ENCODE assay signal across 19 cellular contexts in genomic region chr10:35388682-35389081, GRCh38. TPM values are rescaled to one million over a fixed set of nuclear protein-coding genes. Genes with fewer than 3 reads are reported as not detected.
DNase-seq lines count a peak whose midpoint lies in the region; ATAC-seq, FAIRE-seq and TF ChIP-seq lines count a peak whose summit lies in the region.
"Had no signal": no experiment of that assay in that cellular context is flagged by ENCODE, and none has a peak within 500 bp of the region (broad histone marks: within the 10 kb centered on the region; RNA-seq: fewer than 3 reads in every experiment).

No MANE protein-coding gene starts in this region.

- H3K79me2 ChIP-seq in trophoblast cell (ENCODE audit: control insufficient read depth, insufficient read depth, low read length, poor library complexity) = peaks cover 6% of the 10 kb centered on the region

- H3K36me3 Mint-ChIP-seq in CD14-positive monocyte = peaks cover 7 to 15% of the 10 kb centered on the region in 2 donors

- H3K4me3 ChIP-seq in RWPE2 (ENCODE audit: severe bottlenecking) = no peak overlapping the region
- H3K4me3 ChIP-seq in trophoblast cell (ENCODE audit: low read depth, low read length) = no peak overlapping the region
- H3K4me3 ChIP-seq: GM12878 had no signal

- H3K9ac ChIP-seq in trophoblast cell (ENCODE audit: low read length) = no peak overlapping the region

- H3K36me3 ChIP-seq in RWPE2 (ENCODE audit: low read depth) (peaks cover 10% of the 10 kb centered on the region), trophoblast cell (ENCODE audit: control insufficient read depth in 1 of 2, insufficient read depth in 2 of 2, low read length in 2 of 2) (peaks cover 0 to 2% of the 10 kb centered on the region in 2 experiments)
- H3K36me3 ChIP-seq: BE2C had no signal

- H3K9me3 ChIP-seq in RWPE2 (ENCODE audit: severe bottlenecking) (peaks cover 19% of the 10 kb centered on the region), trophoblast cell (ENCODE audit: insufficient read depth, low read depth, low read length) (peaks cover 6% of the 10 kb centered on the region)

- H3K79me1 ChIP-seq in trophoblast cell (ENCODE audit: low read length) = no peaks in the 10 kb centered on the region

- POLR2A ChIA-PET in HEK293T (lab: Yijun Ruan, JAX) = no interaction called here

- TF ChIP-seq CTCF in 22Rv1 (IDR thresholded peaks at IDR 0.05) (no peak), D721Med (IDR thresholded peaks at IDR 0.05; ENCODE audit: insufficient read depth, missing control alignments) (no peak), RWPE2 (IDR thresholded peaks at IDR 0.05; ENCODE audit: poor library complexity, severe bottlenecking) (no peak), CD14-positive monocyte (IDR thresholded peaks at IDR 0.05) (no peak)

- no peak for ATAC-seq in RWPE2 (ENCODE audit: low read depth)
- ATAC-seq in HG02623 (IDR thresholded peaks at IDR 0.05; ENCODE audit: unreplicated experiment) = no peak
- ATAC-seq: CD8-positive, alpha-beta T cell; HepG2 had no signal

- no peak overlapping the region for H2AK5ac ChIP-seq in trophoblast cell (ENCODE audit: low read length)

- no peak overlapping the region for H3K23ac ChIP-seq in trophoblast cell (ENCODE audit: low read length)

- DNase-seq in D721Med (ENCODE audit: insufficient read length, low spot score) (no peak), RWPE2 (ENCODE audit: low spot score) (no peak), trophoblast cell (no peak), HEK293T (ENCODE audit: extremely low spot score) (no peak), CD14-positive monocyte (ENCODE audit: low spot score) (no peak)
- DNase-seq in activated CD4-positive, alpha-beta T cell treated with anti-CD3 and anti-CD28 coated beads, Interleukin-2, amount 50 U/mL, for 4 hours = no peak
- DNase-seq: BE2C; Caco-2; CD8-positive, alpha-beta T cell; DMS 273 treated with DMSO at 0.1 percent for 48 hours; GOT3; H9 had no signal

- H2BK120ac ChIP-seq in trophoblast cell (ENCODE audit: insufficient read depth, low read length, poor library complexity) = no peak overlapping the region

- no peak overlapping the region for H2BK12ac ChIP-seq in trophoblast cell (ENCODE audit: low read length)

- peaks cover 6 to 19% (median 13%) of the 10 kb centered on the region in 7 donors for H3K9me3 Mint-ChIP-seq in CD14-positive monocyte

- no CpG with 5 or more reads among the region's 1 CpG for WGBS in trophoblast cell (ENCODE audit: extremely low coverage, insufficient coverage, insufficient read length)

- intact Hi-C loops in CD14-positive monocyte (cut with micrococcal nuclease) = loop anchor here in 1 of 2 donors (5.0 kb wide), 1 partner anchor 49 kb away; no protein-coding TSS in a partner anchor

- no peak overlapping the region for H2BK5ac ChIP-seq in trophoblast cell (ENCODE audit: low read depth, low read length, poor library complexity)

- no peak overlapping the region for H4K91ac ChIP-seq in trophoblast cell (ENCODE audit: low read depth, low read length)

- H3K27me3 ChIP-seq in RWPE2 (ENCODE audit: insufficient read depth, poor library complexity, severe bottlenecking) (no peaks in the 10 kb centered on the region), trophoblast cell (ENCODE audit: insufficient read depth, low read length) (no peaks in the 10 kb centered on the region)
- H3K27me3 ChIP-seq: BE2C had no signal

- no peak overlapping the region for H2AFZ ChIP-seq in trophoblast cell (ENCODE audit: insufficient read depth, low read length, poor library complexity)

- CTCF ChIA-PET in HEK293T (lab: Yijun Ruan, JAX) = no interaction called here

- H3K4ac ChIP-seq in trophoblast cell (ENCODE audit: low read depth, low read length) = peak overlapping the region; percentile 76

- peak; percentile 80 for FAIRE-seq in D721Med (lab: Jason Lieb, UNC)
- FAIRE-seq: A204.1, HepG2, HTR-8/SVneo had no signal

- no peak overlapping the region for H4K12ac ChIP-seq in trophoblast cell (ENCODE audit: low read depth, low read length)

- H3K4me1 ChIP-seq in RWPE2 (ENCODE audit: insufficient read depth, poor library complexity, severe bottlenecking) (peaks cover 39% of the 10 kb centered on the region), trophoblast cell (ENCODE audit: control insufficient read depth in 1 of 2, insufficient read depth in 2 of 2, low read length in 2 of 2) (peaks cover 4 to 6% of the 10 kb centered on the region in 2 experiments)

- no peak overlapping the region for H3K14ac ChIP-seq in trophoblast cell (ENCODE audit: low read length)

- no peak overlapping the region for H3K18ac ChIP-seq in trophoblast cell (ENCODE audit: low read length)

- peak overlapping the region in 1 of 7 donors; percentile 23 for H3K27ac Mint-ChIP-seq in CD14-positive monocyte
- H3K27ac Mint-ChIP-seq: CD8-positive, alpha-beta T cell; H9 had no signal

- H3K4me1 Mint-ChIP-seq in CD14-positive monocyte = peaks cover 67% of the 10 kb centered on the region

- no peak overlapping the region for H3K4me3 Mint-ChIP-seq in CD14-positive monocyte
- H3K4me3 Mint-ChIP-seq: CD8-positive, alpha-beta T cell; H9 had no signal

- no peak overlapping the region for H4K8ac ChIP-seq in trophoblast cell (ENCODE audit: low read depth, low read length)

- H3K27me3 Mint-ChIP-seq in CD14-positive monocyte (ENCODE audit: low read depth in 3 of 3) = no peaks in the 10 kb centered on the region

- 0 out of 2 replicates have a peak overlapping the region, but pooled peaks have one; percentile 50 for H3K27ac ChIP-seq in 22Rv1
- peak overlapping the region; percentile 88 for H3K27ac ChIP-seq in RWPE2 (ENCODE audit: poor library complexity, severe bottlenecking)
- no peak overlapping the region for H3K27ac ChIP-seq in trophoblast cell (ENCODE audit: low read depth, low read length)
- H3K27ac ChIP-seq: C4-2B had no signal

- H3K4me2 ChIP-seq in trophoblast cell (ENCODE audit: low read length) = no peak overlapping the region

TF ChIP-seq in HEK293T, 16 proteins besides CTCF, POLR2A, EP300 and RAD21:
- no peak for TF ChIP-seq HDGF (IDR thresholded peaks at IDR 0.05; ENCODE audit: borderline replicate concordance)
- TF ChIP-seq ELF4 (IDR thresholded peaks at IDR 0.05) = no peak
- TF ChIP-seq PKNOX1 (IDR thresholded peaks at IDR 0.05) = no peak
- TF ChIP-seq NFRKB (IDR thresholded peaks at IDR 0.05) = no peak
- no peak for TF ChIP-seq SUZ12 (IDR thresholded peaks at IDR 0.05)
- TF ChIP-seq L3MBTL2 (conservative IDR thresholded peaks at IDR 0.05) = no peak
- TF ChIP-seq TARDBP (IDR thresholded peaks at IDR 0.05) = no peak
- no peak for TF ChIP-seq FOXA1 (IDR thresholded peaks at IDR 0.05)
- TF ChIP-seq FOXK2 (IDR thresholded peaks at IDR 0.05) = no peak
- TF ChIP-seq LEF1 (IDR thresholded peaks at IDR 0.05; ENCODE audit: borderline replicate concordance) = no peak
- no peak for TF ChIP-seq SP1 (IDR thresholded peaks at IDR 0.05)
- no peak for TF ChIP-seq ARNT (IDR thresholded peaks at IDR 0.05)
- no peak for TF ChIP-seq ZNF384 (IDR thresholded peaks at IDR 0.05)
- TF ChIP-seq BHLHE40 (IDR thresholded peaks at IDR 0.05; ENCODE audit: borderline replicate concordance) = no peak
- TF ChIP-seq FOXM1 (IDR thresholded peaks at IDR 0.05; ENCODE audit: borderline replicate concordance) = no peak
- no peak for TF ChIP-seq CTBP1 (IDR thresholded peaks at IDR 0.05; ENCODE audit: borderline replicate concordance)

RNA-seq across cellular contexts. Expression of gene CCNY, which starts 52.4 kb away (rescaled TPM):
- polyA plus RNA-seq in trophoblast cell (2013) = 38.5 and 42.4 TPM in 2 replicates
- 10 to 100 TPM; 39.9 to 64.8 TPM for polyA plus RNA-seq in CD14-positive monocyte
